ENCODE assay signal across 1 cellular context in genomic region chr12:90922068-90922743, GRCh38.
TF ChIP-seq lines count a peak whose summit lies in the region.

No MANE protein-coding gene starts in this region.

TF ChIP-seq in GM23338, 12 proteins besides CTCF, POLR2A, EP300 and RAD21 (continued from another document):
- no peak for TF ChIP-seq ZNF462 (CRISPR knock-in tag; IDR thresholded peaks at IDR 0.05)
- TF ChIP-seq NANOG (IDR thresholded peaks at IDR 0.05; ENCODE audit: borderline replicate concordance) = no peak
- no peak for TF ChIP-seq POLR2AphosphoS5 (IDR thresholded peaks at IDR 0.05; ENCODE audit: low read depth)
- no peak for TF ChIP-seq STAT1 (IDR thresholded peaks at IDR 0.05; ENCODE audit: unreplicated experiment)
- no peak for TF ChIP-seq JUNB (IDR thresholded peaks at IDR 0.05; ENCODE audit: unreplicated experiment)
- TF ChIP-seq CREB1 (CRISPR knock-in tag; IDR thresholded peaks at IDR 0.05; ENCODE audit: low read depth) = no peak
- TF ChIP-seq EZH2 (IDR thresholded peaks at IDR 0.05; ENCODE audit: low read depth, unreplicated experiment) = no peak
- no peak for TF ChIP-seq REST (IDR thresholded peaks at IDR 0.05; ENCODE audit: unreplicated experiment)
- TF ChIP-seq ZNF114 (CRISPR knock-in tag; IDR thresholded peaks at IDR 0.05) = no peak
